Comparison of ENCODE assay signal across 12 cellular contexts in the genomic region with DNA sequence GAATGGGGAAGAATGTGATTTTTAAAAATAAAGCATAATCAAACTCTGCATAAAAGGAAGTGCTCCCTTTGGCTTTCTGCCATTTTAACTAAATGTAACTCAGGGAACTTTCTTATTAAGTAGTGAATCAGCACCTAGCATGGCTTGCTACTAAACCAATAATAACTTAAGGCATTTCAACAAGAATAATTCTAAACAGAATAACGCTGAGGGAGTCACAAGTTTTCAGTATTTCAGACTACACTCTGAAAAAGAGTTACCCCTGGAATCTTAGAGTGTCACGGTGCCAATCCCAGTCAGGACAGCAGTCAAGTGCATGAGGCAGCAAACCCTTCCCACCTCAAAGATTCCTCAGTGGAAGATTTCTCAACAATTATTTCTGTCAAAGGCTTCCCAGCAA.
A peak's percentile ranks its signal among the peaks of the same experiment; 100 is the strongest.
DNase-seq lines count a peak whose midpoint lies in the region; ATAC-seq and TF ChIP-seq lines count a peak whose summit lies in the region.
"Had no signal": no experiment of that assay in that cellular context is flagged by ENCODE, and none has a peak within 500 bp of the region (broad histone marks: within the 10 kb centered on the region; RNA-seq: fewer than 3 reads in every experiment).

No MANE protein-coding gene starts in this region.

- TF ChIP-seq POLR2A in gastroesophageal sphincter (IDR thresholded peaks at IDR 0.05) = no peak

- H3K27ac ChIP-seq in OCI-LY3 (ENCODE audit: low read length) = peak overlapping the region; percentile 93
- H3K27ac ChIP-seq in gastroesophageal sphincter = peak overlapping the region; percentile 75 to 100 (median 94)
- peak overlapping the region; percentile 20 for H3K27ac ChIP-seq in stomach smooth muscle (ENCODE audit: low read length)
- H3K27ac ChIP-seq: neutrophil had no signal

- peaks cover 67% of the 10 kb centered on the region for H3K4me1 ChIP-seq in OCI-LY3 (ENCODE audit: low read length)
- H3K4me1 ChIP-seq in gastroesophageal sphincter = peaks cover 10 to 99% (median 43%) of the 10 kb centered on the region in 3 donors
- H3K4me1 ChIP-seq in stomach smooth muscle (ENCODE audit: control insufficient read depth, insufficient read depth, low read length) = peaks cover 32% of the 10 kb centered on the region

- DNase-seq in NOMO-1 treated with DMSO at 0.1 percent for 48 hours (lab: John Stamatoyannopoulos, UW; ENCODE audit: unreplicated experiment) = peak; percentile 8
- no peak for DNase-seq in NOMO-1 treated with dmso at 0.1 percent for 144 hours (lab: John Stamatoyannopoulos, UW; ENCODE audit: unreplicated experiment)
- no peak for DNase-seq in left colon
- DNase-seq: central memory CD4-positive, alpha-beta T cell; stimulated activated CD4-positive, alpha-beta T cell treated with anti-CD3 and anti-CD28 coated beads, Interleukin-1b, Interleukin-23, amount 100 ng/mL, for 48 hours; stimulated activated naive CD4-positive, alpha-beta T cell had no signal

- intact Hi-C loops in left colon (cut with DNase I, micrococcal nuclease) = loop anchor here in 1 of 2 donors (10.0 kb wide), 1 partner anchor 54 kb away; no protein-coding TSS in a partner anchor

- peak overlapping the region; percentile 44 for H3K9ac ChIP-seq in OCI-LY3 (ENCODE audit: low read length)
- peak overlapping the region in 1 of 2 donors; percentile 12 for H3K9ac ChIP-seq in stomach smooth muscle (ENCODE audit: low read length in 2 of 2)

- TF ChIP-seq EP300 in gastroesophageal sphincter (IDR thresholded peaks at IDR 0.05) = no peak

- peak overlapping the region; percentile 89; the same call in 1 of the 2 replicates for H2AFZ ChIP-seq in OCI-LY3 (ENCODE audit: low read depth, low read length)

- no peaks in the 10 kb centered on the region for H3K79me2 ChIP-seq in OCI-LY3 (ENCODE audit: low read length)

- 18 to 63% methylated on average over 2 of the region's 2 CpGs for WGBS in gastroesophageal sphincter (ENCODE audit: low coverage in 1 of 2), 2 donors

- no peaks in the 10 kb centered on the region for H3K9me3 ChIP-seq in OCI-LY3 (ENCODE audit: insufficient read depth, low read length)
- H3K9me3 ChIP-seq in gastroesophageal sphincter = no peaks in the 10 kb centered on the region
- H3K9me3 ChIP-seq in stomach smooth muscle (ENCODE audit: control insufficient read depth in 2 of 2, low read length in 2 of 2) = no peaks in the 10 kb centered on the region
- H3K9me3 ChIP-seq: neutrophil had no signal

- TF ChIP-seq CTCF in OCI-LY3 (IDR thresholded peaks at IDR 0.05; ENCODE audit: low read depth, low read length) (no peak), gastroesophageal sphincter (IDR thresholded peaks at IDR 0.05) (no peak)

- H3K4me3 ChIP-seq in OCI-LY3 (ENCODE audit: low read length) (peak overlapping the region; percentile 56), gastroesophageal sphincter (no peak overlapping the region), stomach smooth muscle (ENCODE audit: low read length in 2 of 2) (no peak overlapping the region)

- no peaks in the 10 kb centered on the region for H3K27me3 ChIP-seq in OCI-LY3 (ENCODE audit: low read depth, low read length)
- no peaks in the 10 kb centered on the region for H3K27me3 ChIP-seq in gastroesophageal sphincter
- no peaks in the 10 kb centered on the region for H3K27me3 ChIP-seq in stomach smooth muscle (ENCODE audit: control insufficient read depth in 1 of 2, insufficient read depth in 2 of 2, low read length in 2 of 2)
- H3K27me3 ChIP-seq: neutrophil had no signal

- ATAC-seq in gastroesophageal sphincter (no peak), HG03342 (IDR thresholded peaks at IDR 0.05; ENCODE audit: unreplicated experiment) (no peak), left colon (no peak), GM18520 (IDR thresholded peaks at IDR 0.05; ENCODE audit: unreplicated experiment) (no peak)

- H3K4me2 ChIP-seq in OCI-LY3 (ENCODE audit: low read length) = peak overlapping the region; percentile 79

- no peaks in the 10 kb centered on the region for H3K36me3 ChIP-seq in OCI-LY3 (replicated peaks; ENCODE audit: low read depth, low read length)
- H3K36me3 ChIP-seq in gastroesophageal sphincter = peaks cover 0 to 4% of the 10 kb centered on the region in 2 donors
- H3K36me3 ChIP-seq in stomach smooth muscle (ENCODE audit: control insufficient read depth in 2 of 2, insufficient read depth in 2 of 2, low read length in 2 of 2) = peaks cover 16 to 27% of the 10 kb centered on the region in 2 donors
- H3K36me3 ChIP-seq: neutrophil had no signal

- H4K20me1 ChIP-seq in OCI-LY3 (ENCODE audit: insufficient read depth, low read length) = no peaks in the 10 kb centered on the region

Comparison
In these comparisons a context has a peak if more than half of its experiments do, and no peak if none do; other contexts are left out.
1. H3K27ac ChIP-seq: peak in every context shown above with its lines; median percentile 94 in gastroesophageal sphincter; 93 in OCI-LY3; 20 in stomach smooth muscle.